Comparison of ENCODE assay signal across 8 cellular contexts in the genomic region with DNA sequence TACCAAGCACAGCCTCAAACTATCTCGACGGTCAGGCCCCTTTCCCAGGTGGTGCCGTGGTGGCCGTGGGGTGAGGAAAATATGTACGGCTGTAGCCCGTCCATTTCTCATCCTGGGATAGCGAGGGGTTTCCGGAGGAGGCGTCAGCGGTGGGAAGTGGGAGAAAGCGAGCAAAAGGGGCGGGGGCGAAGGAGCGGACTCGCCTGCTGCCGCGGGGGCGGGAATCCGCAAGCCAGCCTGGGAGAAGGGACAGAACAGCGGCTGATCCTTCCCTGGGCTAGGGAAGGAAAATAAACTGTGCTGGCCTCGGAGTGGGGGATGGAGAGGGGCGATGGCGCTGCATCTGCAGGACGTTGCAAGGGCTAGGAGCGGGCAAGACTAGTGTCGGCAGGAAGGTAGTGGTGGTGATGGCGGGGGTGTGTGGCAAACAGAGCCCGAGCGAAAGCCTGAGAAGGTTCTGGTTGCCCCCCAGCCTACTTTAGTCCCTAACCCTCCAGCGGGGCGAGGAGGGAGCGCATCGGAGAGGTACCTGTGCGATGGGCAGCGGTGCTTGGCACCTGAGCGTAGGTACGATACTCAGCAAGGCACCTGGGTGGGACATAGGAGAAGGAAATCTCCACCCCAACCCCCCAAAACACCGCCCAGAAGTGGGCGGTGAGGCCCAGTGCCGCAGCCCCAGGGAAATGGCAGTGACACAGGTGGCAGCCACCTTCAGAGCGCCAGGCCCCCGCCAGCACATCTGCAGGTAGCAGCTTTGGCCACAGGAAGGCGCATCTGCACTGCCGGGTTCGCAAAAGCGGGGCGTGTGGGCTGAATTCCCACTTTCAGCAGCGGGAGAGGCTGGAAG. TPM values are rescaled to one million over a fixed set of nuclear protein-coding genes. Genes with fewer than 3 reads are reported as not detected.
DNase-seq lines count a peak whose midpoint lies in the region; ATAC-seq and TF ChIP-seq lines count a peak whose summit lies in the region.

No MANE protein-coding gene starts in this region.

- peak overlapping the region; percentile 89 for H3K9ac ChIP-seq in neuronal stem cell (ENCODE audit: low read depth, low read length, poor library complexity)

- peaks cover 5% of the 10 kb centered on the region for H3K27me3 Mint-ChIP-seq in endothelial cell (ENCODE audit: unreplicated experiment)

- no peak overlapping the region for H2BK12ac ChIP-seq in neuronal stem cell (ENCODE audit: low read length)

- H3K4me3 Mint-ChIP-seq in endothelial cell (ENCODE audit: unreplicated experiment): peak overlapping the region; percentile 95

- no peak overlapping the region for H4K8ac ChIP-seq in neuronal stem cell (ENCODE audit: low read depth, low read length)

- H3K18ac ChIP-seq in neuronal stem cell (ENCODE audit: low read length): peak overlapping the region; percentile 78

- no peak overlapping the region for H2BK5ac ChIP-seq in neuronal stem cell (ENCODE audit: low read length)

- WGBS in neuronal stem cell (ENCODE audit: extremely low coverage in 2 of 2, insufficient read length in 2 of 2, insufficient replicate concordance in 1 of 2), 2 donors: no CpG with 5 or more reads among the region's 48 CpGs

- peak overlapping the region; percentile 78 for H2AFZ ChIP-seq in neuronal stem cell (ENCODE audit: low read length)

- H3K4me1 ChIP-seq in RWPE2 (ENCODE audit: insufficient read depth, poor library complexity, severe bottlenecking): no peaks in the 10 kb centered on the region
- no peaks in the 10 kb centered on the region for H3K4me1 ChIP-seq in neuronal stem cell (ENCODE audit: control insufficient read depth in 2 of 2, insufficient read depth in 1 of 2, low read depth in 1 of 2, low read length in 2 of 2)

- H3K27me3 ChIP-seq in RWPE2 (ENCODE audit: insufficient read depth, poor library complexity, severe bottlenecking): no peaks in the 10 kb centered on the region
- peaks cover 0 to 45% (median 4%) of the 10 kb centered on the region in 3 experiments for H3K27me3 ChIP-seq in neuronal stem cell (ENCODE audit: control insufficient read depth in 3 of 3, insufficient read depth in 3 of 3, low read depth in 1 of 3, low read length in 3 of 3)

- peak overlapping the region; percentile 56 for H4K91ac ChIP-seq in neuronal stem cell (ENCODE audit: low read depth, low read length, poor library complexity)

- H3K4me3 ChIP-seq in RWPE2 (ENCODE audit: severe bottlenecking) (peak overlapping the region; percentile 24), neuronal stem cell (ENCODE audit: low read length in 2 of 2) (peak overlapping the region; percentile 5 to 86)

- H2AK5ac ChIP-seq in neuronal stem cell (ENCODE audit: low read depth, low read length): peak overlapping the region; percentile 51

- no peak overlapping the region for H3K4ac ChIP-seq in neuronal stem cell (ENCODE audit: low read length)

- TF ChIP-seq CTCF in RWPE2 (IDR thresholded peaks at IDR 0.05; ENCODE audit: poor library complexity, severe bottlenecking): peak; percentile 86
- TF ChIP-seq CTCF in endothelial cell (IDR thresholded peaks at IDR 0.05; ENCODE audit: unreplicated experiment): peak; percentile 79

- peak overlapping the region; percentile 27 for H3K23ac ChIP-seq in neuronal stem cell (ENCODE audit: low read depth, low read length, poor library complexity)

- no peaks in the 10 kb centered on the region for H3K9me3 Mint-ChIP-seq in endothelial cell (ENCODE audit: unreplicated experiment)

- H3K4me2 ChIP-seq in neuronal stem cell (ENCODE audit: insufficient read depth, low read length, poor library complexity, severe bottlenecking): peak overlapping the region; percentile 98

- peak; percentile 34 for ATAC-seq in HG03520 (IDR thresholded peaks at IDR 0.05; ENCODE audit: unreplicated experiment)
- peak; percentile 82 for ATAC-seq in RWPE2 (ENCODE audit: low read depth)

- peaks cover 7% of the 10 kb centered on the region for H3K4me1 Mint-ChIP-seq in endothelial cell (ENCODE audit: unreplicated experiment)

- H3K27ac ChIP-seq in RWPE2 (ENCODE audit: poor library complexity, severe bottlenecking): no peak overlapping the region
- H3K27ac ChIP-seq in neuronal stem cell (replicated peaks; ENCODE audit: low read length): no peak overlapping the region

- no peaks in the 10 kb centered on the region for H3K36me3 ChIP-seq in RWPE2 (ENCODE audit: low read depth)
- no peaks in the 10 kb centered on the region for H3K36me3 ChIP-seq in neuronal stem cell (replicated peaks in 1 of 2; ENCODE audit: control insufficient read depth in 2 of 2, insufficient read depth in 2 of 2, low read length in 2 of 2)

- no peaks in the 10 kb centered on the region for H3K9me3 ChIP-seq in RWPE2 (ENCODE audit: severe bottlenecking)
- H3K9me3 ChIP-seq in neuronal stem cell (replicated peaks in 1 of 2; ENCODE audit: control insufficient read depth in 2 of 2, insufficient read depth in 1 of 2, low read depth in 1 of 2, low read length in 2 of 2): no peaks in the 10 kb centered on the region

- peak overlapping the region; percentile 25 for H3K14ac ChIP-seq in neuronal stem cell (ENCODE audit: low read length)

- H3K27ac Mint-ChIP-seq in endothelial cell (ENCODE audit: unreplicated experiment): peak overlapping the region; percentile 80

- DNase-seq in DMS 273 treated with DMSO at 0.1 percent for 48 hours (lab: John Stamatoyannopoulos, UW) (peak; percentile 8), RWPE2 (ENCODE audit: low spot score) (peak; percentile 68), endothelial cell (ENCODE audit: low spot score) (peak; percentile 84), neuronal stem cell (ENCODE audit: low spot score) (peak; percentile 40), SW 1271 (lab: John Stamatoyannopoulos, UW) (no peak), HUDEP-2 (lab: John Stamatoyannopoulos, UW; ENCODE audit: unreplicated experiment in 76 of 76) (no peak)
- DNase-seq in activated CD4-positive, CD25-positive, alpha-beta regulatory T cell treated with anti-CD3 and anti-CD28 coated beads, Interleukin-2, amount 50 U/mL, for 72 hours: no peak

- no peak overlapping the region for H2BK120ac ChIP-seq in neuronal stem cell (ENCODE audit: low read depth, low read length)

- H3K36me3 Mint-ChIP-seq in endothelial cell (ENCODE audit: low read depth, unreplicated experiment): no peaks in the 10 kb centered on the region

- no peaks in the 10 kb centered on the region for H3K79me1 ChIP-seq in neuronal stem cell (ENCODE audit: low read depth, low read length)

- H2BK15ac ChIP-seq in neuronal stem cell (ENCODE audit: low read length): peak overlapping the region; percentile 89

RNA-seq across cellular contexts. Expression of gene STEAP1B, which starts 49.9 kb away (rescaled TPM):
- total RNA-seq in endothelial cell (ENCODE audit: unreplicated experiment): 5.6 TPM
- polyA plus RNA-seq in neuronal stem cell (2013, experiment 1 of 2): 2.8 TPM
- polyA plus RNA-seq in neuronal stem cell (2013, experiment 2 of 2): 3.0 TPM

Comparison
In these comparisons a context has a peak if more than half of its experiments do, and no peak if none do; other contexts are left out.
1. DNase-seq: peak in DMS 273 treated with DMSO at 0.1 percent for 48 hours (single experiment), RWPE2 (single experiment), endothelial cell (single experiment) and neuronal stem cell (single experiment); none in SW 1271 (0 of 2), HUDEP-2 (0 of 76) and activated CD4-positive, CD25-positive, alpha-beta regulatory T cell treated with anti-CD3 and anti-CD28 coated beads, Interleukin-2, amount 50 U/mL, for 72 hours (single experiment).